In the genomic region with DNA sequence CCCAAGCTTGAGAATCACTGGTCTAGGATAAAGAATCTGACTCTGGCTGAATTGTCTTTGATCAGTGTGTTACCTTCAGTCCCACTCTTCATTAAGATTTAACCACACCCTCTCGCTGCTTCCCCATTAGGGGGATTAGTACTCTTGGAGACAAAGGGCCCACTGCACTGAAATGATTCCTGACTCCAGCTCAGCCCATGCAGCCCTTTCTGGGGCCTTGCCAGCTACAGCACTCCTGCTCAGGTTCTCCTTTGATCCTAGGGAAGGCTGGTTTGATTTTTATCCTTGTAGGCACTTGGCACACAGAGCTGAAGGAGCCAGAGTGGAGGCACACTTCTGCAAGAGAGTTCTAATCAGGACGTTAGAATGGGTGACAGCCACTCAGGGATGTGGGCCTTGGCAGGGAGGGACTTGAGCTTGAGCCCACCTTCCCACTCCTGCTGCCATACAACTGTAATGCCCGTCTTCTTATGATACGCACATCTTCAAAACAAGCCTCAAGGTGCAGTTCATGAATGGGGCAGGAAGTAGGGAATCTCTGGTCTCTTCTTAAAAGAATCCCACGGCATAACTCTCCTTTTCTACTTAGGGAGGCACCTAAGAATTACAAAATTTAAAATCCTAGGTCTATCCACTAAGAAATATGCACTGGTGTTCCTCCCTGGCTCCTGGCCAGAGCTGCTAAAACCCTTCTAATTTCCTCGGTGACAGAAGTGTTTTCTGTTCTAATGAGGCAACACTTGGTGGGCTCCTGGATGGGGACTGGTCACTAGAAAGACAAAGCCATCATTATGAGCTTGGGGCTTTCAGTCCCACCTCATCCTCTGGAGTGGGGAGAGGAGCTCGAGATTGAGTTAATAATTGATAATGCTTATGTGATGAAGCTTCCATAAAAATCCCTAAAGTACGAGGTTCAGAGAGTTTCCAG, we compare ENCODE assay signal across 16 cellular contexts. TPM values are rescaled to one million over a fixed set of nuclear protein-coding genes. Genes with fewer than 3 reads are reported as not detected.
A peak's percentile ranks its signal among the peaks of the same experiment; 100 is the strongest.
DNase-seq lines count a peak whose midpoint lies in the region; ATAC-seq and TF ChIP-seq lines count a peak whose summit lies in the region.
"Had no signal": no experiment of that assay in that cellular context is flagged by ENCODE, and none has a peak within 500 bp of the region (broad histone marks: within the 10 kb centered on the region; RNA-seq: fewer than 3 reads in every experiment).

No MANE protein-coding gene starts in this region.

- DNase-seq in NCI-H2171 treated with DMSO at 0.1 percent for 48 hours (lab: John Stamatoyannopoulos, UW): peak; percentile 44
- DNase-seq in NCI-H2171 (lab: John Stamatoyannopoulos, UW): no peak
- DNase-seq in Caco-2: no peak
- DNase-seq in naive thymus-derived CD8-positive, alpha-beta T cell: no peak
- no peak for DNase-seq in OCI-M1 (lab: John Stamatoyannopoulos, UW)
- DNase-seq: HFFc6, Karpas-422, left ventricle myocardium inferior, NCI-H1436 treated with DMSO at 0.1 percent for 48 hours, PC-3, SK-N-SH had no signal

- BruUV-seq in Caco-2 (replicated peaks; lab: Mats Ljungman, UMichigan): no TSS peak

- H3K27me3 Mint-ChIP-seq in Caco-2 (ENCODE audit: insufficient read depth, unreplicated experiment): no peaks in the 10 kb centered on the region
- H3K27me3 Mint-ChIP-seq in activated T-helper 17 cell treated with anti-CD3 and anti-CD28 coated beads, Interleukin-2, amount 50 U/mL, for 72 hours: no peaks in the 10 kb centered on the region
- no peaks in the 10 kb centered on the region for H3K27me3 Mint-ChIP-seq in naive thymus-derived CD8-positive, alpha-beta T cell

- H3K4me1 ChIP-seq in Caco-2: peaks cover 10% of the 10 kb centered on the region
- H3K4me1 ChIP-seq: left ventricle myocardium inferior had no signal

- POLR2A ChIA-PET in Caco-2 (lab: Charles Lee): interaction anchor here (0.6 kb wide), 1 partner anchor 891 kb away, joined by 3 read pairs; no protein-coding TSS in a partner anchor
- POLR2A ChIA-PET in naive thymus-derived CD8-positive, alpha-beta T cell (lab: Charles Lee): interaction anchor here (0.5 to 7.8 kb wide), 9 partner anchors 9 to 296 kb away, joined by 3 to 108 read pairs (median 4); partner anchors contain the start of gene RAB5IF

- peaks cover 9% of the 10 kb centered on the region for H3K4me1 Mint-ChIP-seq in Caco-2 (ENCODE audit: low read depth, unreplicated experiment)
- H3K4me1 Mint-ChIP-seq in activated T-helper 17 cell treated with anti-CD3 and anti-CD28 coated beads, Interleukin-2, amount 50 U/mL, for 72 hours: peaks cover 15% of the 10 kb centered on the region
- H3K4me1 Mint-ChIP-seq in naive thymus-derived CD8-positive, alpha-beta T cell: peaks cover 25 to 46% (median 39%) of the 10 kb centered on the region in 4 donors

- intact Hi-C loops in Caco-2 (cut with micrococcal nuclease; ENCODE audit: unreplicated experiment): loop anchor here (2.0 kb wide), 1 partner anchor 23 kb away; no protein-coding TSS in a partner anchor

- no peaks in the 10 kb centered on the region for H3K9me3 Mint-ChIP-seq in Caco-2 (ENCODE audit: unreplicated experiment)
- no peaks in the 10 kb centered on the region for H3K9me3 Mint-ChIP-seq in activated T-helper 17 cell treated with anti-CD3 and anti-CD28 coated beads, Interleukin-2, amount 50 U/mL, for 72 hours
- H3K9me3 Mint-ChIP-seq in naive thymus-derived CD8-positive, alpha-beta T cell: no peaks in the 10 kb centered on the region
- H3K9me3 Mint-ChIP-seq: HFFc6 had no signal

- H3K4me3 Mint-ChIP-seq in Caco-2 (ENCODE audit: unreplicated experiment): no peak overlapping the region
- peak overlapping the region; percentile 98 for H3K4me3 Mint-ChIP-seq in activated T-helper 17 cell treated with anti-CD3 and anti-CD28 coated beads, Interleukin-2, amount 50 U/mL, for 72 hours
- peak overlapping the region in 9 of 10 donors; percentile 45 to 77 (median 57) for H3K4me3 Mint-ChIP-seq in naive thymus-derived CD8-positive, alpha-beta T cell
- H3K4me3 Mint-ChIP-seq: HFFc6 had no signal

- H3K4me3 ChIP-seq in Caco-2 (ENCODE audit: low read depth, low read length): no peak overlapping the region
- H3K4me3 ChIP-seq: left ventricle myocardium inferior had no signal

- no peak for TF ChIP-seq CTCF in Caco-2 (IDR thresholded peaks at IDR 0.05; ENCODE audit: insufficient read depth in 1 of 2, low read depth in 1 of 2, low read length in 1 of 2, severe bottlenecking in 1 of 2, unreplicated experiment in 1 of 2)

- H3K9me3 ChIP-seq in Caco-2: no peaks in the 10 kb centered on the region
- H3K9me3 ChIP-seq: left ventricle myocardium inferior, SK-N-SH had no signal

- CTCF ChIA-PET in Caco-2 (lab: Charles Lee): interaction anchor here (1.1 kb wide), 1 partner anchor 42 kb away, joined by 9 read pairs; the partner anchor contains the start of gene RAB5IF

- H3K36me3 ChIP-seq in Caco-2 (ENCODE audit: control insufficient read depth, insufficient read depth, low read length): no peaks in the 10 kb centered on the region

- H3K27me3 ChIP-seq in Caco-2 (replicated peaks; ENCODE audit: control insufficient read depth, insufficient read depth, low read length): no peaks in the 10 kb centered on the region

- H3K36me3 Mint-ChIP-seq in Caco-2 (ENCODE audit: insufficient read depth, unreplicated experiment): peaks cover 9% of the 10 kb centered on the region
- H3K36me3 Mint-ChIP-seq in activated T-helper 17 cell treated with anti-CD3 and anti-CD28 coated beads, Interleukin-2, amount 50 U/mL, for 72 hours (ENCODE audit: low read depth): peaks cover 38% of the 10 kb centered on the region
- peaks cover 0 to 24% (median 10%) of the 10 kb centered on the region in 3 donors for H3K36me3 Mint-ChIP-seq in naive thymus-derived CD8-positive, alpha-beta T cell

- no peak for ATAC-seq in activated T-helper 17 cell treated with anti-CD3 and anti-CD28 coated beads, Interleukin-2, amount 50 U/mL, for 72 hours (replicated peaks)
- no peak for ATAC-seq in naive thymus-derived CD8-positive, alpha-beta T cell
- ATAC-seq in HG02678 (IDR thresholded peaks at IDR 0.05; ENCODE audit: unreplicated experiment) (no peak), HG02623 (IDR thresholded peaks at IDR 0.05; ENCODE audit: unreplicated experiment) (no peak)
- ATAC-seq: PC-3 had no signal

- H3K27ac Mint-ChIP-seq in Caco-2 (ENCODE audit: unreplicated experiment): peak overlapping the region; percentile 5
- H3K27ac Mint-ChIP-seq in activated T-helper 17 cell treated with anti-CD3 and anti-CD28 coated beads, Interleukin-2, amount 50 U/mL, for 72 hours: peak overlapping the region; percentile 58
- H3K27ac Mint-ChIP-seq in naive thymus-derived CD8-positive, alpha-beta T cell: peak overlapping the region; percentile 73 to 97 (median 82)
- H3K27ac Mint-ChIP-seq: HFFc6 had no signal

RNA-seq across cellular contexts. Expression of gene SLA2, which starts 1.5 kb away (rescaled TPM):
- 0.19 and 0.20 TPM in 2 replicates for total RNA-seq in Caco-2 (2022)
- total RNA-seq in activated T-helper 17 cell treated with anti-CD3 and anti-CD28 coated beads, Interleukin-2, amount 50 U/mL, for 72 hours: 10 to 100 TPM; 42.4 to 43.7 TPM
- 10 to 100 TPM; 34.3 to 34.4 TPM for total RNA-seq in naive thymus-derived CD8-positive, alpha-beta T cell
- 10 to 100 TPM; 18.9 to 22.2 (median 19.1) TPM for polyA plus RNA-seq in naive thymus-derived CD8-positive, alpha-beta T cell
- total RNA-seq: A172, HFFc6, pulmonary artery endothelial cell had no signal
- polyA plus RNA-seq: SK-N-SH had no signal

RNA-seq across cellular contexts. Expression of gene RAB5IF, which starts 41.9 kb away (rescaled TPM):
- total RNA-seq in Caco-2 (2022): 279 and 282 TPM in 2 replicates
- 100 to 1,000 TPM in 1 of 2 donors, 10 to 100 TPM in 1; 60.8 to 186 TPM for total RNA-seq in activated T-helper 17 cell treated with anti-CD3 and anti-CD28 coated beads, Interleukin-2, amount 50 U/mL, for 72 hours
- total RNA-seq in naive thymus-derived CD8-positive, alpha-beta T cell: 10 to 100 TPM; 58.1 to 59.7 TPM
- polyA plus RNA-seq in naive thymus-derived CD8-positive, alpha-beta T cell: 100 to 1,000 TPM; 113 to 141 (median 138) TPM

Comparison
In these comparisons a context has a peak if more than half of its experiments do, and no peak if none do; other contexts are left out.
1. H3K27ac Mint-ChIP-seq: peak in every context shown above with its lines; median percentile 82 in naive thymus-derived CD8-positive, alpha-beta T cell; 58 in activated T-helper 17 cell treated with anti-CD3 and anti-CD28 coated beads, Interleukin-2, amount 50 U/mL, for 72 hours; 5 in Caco-2.
2. RNA of gene SLA2, which starts 1.5 kb away (total RNA-seq): 42.4 to 43.7 TPM in activated T-helper 17 cell treated with anti-CD3 and anti-CD28 coated beads, Interleukin-2, amount 50 U/mL, for 72 hours and 34.3 to 34.4 TPM in naive thymus-derived CD8-positive, alpha-beta T cell; 0.19 to 0.20 TPM in Caco-2; every median in the first group is over 10 times any median in the second.